18 cellular contexts compared by ENCODE assay signal in genomic region chr2:198918331-198918730, GRCh38.
DNase-seq lines count a peak whose midpoint lies in the region; ATAC-seq and TF ChIP-seq lines count a peak whose summit lies in the region.
"Had no signal": no experiment of that assay in that cellular context is flagged by ENCODE, and none has a peak within 500 bp of the region (broad histone marks: within the 10 kb centered on the region; RNA-seq: fewer than 3 reads in every experiment).

No MANE protein-coding gene starts in this region.

- H3K27ac ChIP-seq in mammary epithelial cell (ENCODE audit: insufficient read depth, low read depth, low read length) (peak overlapping the region; percentile 25), breast epithelium (no peak overlapping the region), epithelial cell of prostate (peak overlapping the region; percentile 85), mesendoderm (ENCODE audit: low read depth, low read length) (no peak overlapping the region)
- H3K27ac ChIP-seq: 22Rv1, A549 had no signal

- H2AFZ ChIP-seq in mammary epithelial cell (ENCODE audit: low read depth, low read length), result peak overlapping the region; percentile 34

- H3K4ac ChIP-seq in mesendoderm (ENCODE audit: low read depth, low read length), result no peak overlapping the region

- H3K9ac ChIP-seq in mammary epithelial cell (ENCODE audit: insufficient read depth, low read length), result no peak overlapping the region
- H3K9ac ChIP-seq in mesendoderm (ENCODE audit: low read length), result no peak overlapping the region

- H2BK5ac ChIP-seq in mesendoderm (ENCODE audit: low read length), result no peak overlapping the region

- H3K36me3 ChIP-seq in mammary epithelial cell (ENCODE audit: insufficient read depth, low read length) (no peaks in the 10 kb centered on the region), breast epithelium (no peaks in the 10 kb centered on the region), mesendoderm (ENCODE audit: control insufficient read depth, insufficient read depth, low read length) (no peaks in the 10 kb centered on the region)

- no peak for TF ChIP-seq CTCF in mammary epithelial cell (conservative IDR thresholded peaks at IDR 0.05 in 1 of 2, IDR thresholded peaks at IDR 0.05 in 1 of 2; ENCODE audit: extremely low read depth in 1 of 2, insufficient read depth in 1 of 2, low read depth in 1 of 2, low read length in 2 of 2)
- no peak for TF ChIP-seq CTCF in breast epithelium (IDR thresholded peaks at IDR 0.05)

- DNase-seq in mammary epithelial cell, result peak; percentile 77
- no peak for DNase-seq in breast epithelium (ENCODE audit: low spot score in 2 of 2)
- peak; percentile 85 for DNase-seq in epithelial cell of prostate (ENCODE audit: low read depth, low spot score)
- no peak for DNase-seq in mesendoderm
- no peak for DNase-seq in RPMI8226
- no peak for DNase-seq in activated CD4-positive, alpha-beta T cell treated with anti-CD3 and anti-CD28 coated beads, Interleukin-2, amount 50 U/mL, for 4 hours
- DNase-seq: AML-193; CD4-positive, alpha-beta memory T cell; DMS153; DMS79; GDM1; GOT3; H7; HFFc6 had no signal

- no peaks in the 10 kb centered on the region for H3K27me3 ChIP-seq in mammary epithelial cell (ENCODE audit: insufficient read depth, low read length)
- H3K27me3 ChIP-seq in breast epithelium, result no peaks in the 10 kb centered on the region
- no peaks in the 10 kb centered on the region for H3K27me3 ChIP-seq in mesendoderm (ENCODE audit: insufficient read depth, low read length, poor library complexity)

- H2BK15ac ChIP-seq in mesendoderm (replicated peaks; ENCODE audit: low read depth), result no peak overlapping the region

- intact Hi-C loops in mammary epithelial cell (cut with micrococcal nuclease) (loop anchor here (10.0 kb wide), 1 partner anchor 336 kb away; no protein-coding TSS in a partner anchor), breast epithelium (cut with DNase I; ENCODE audit: low total_unique reads) (no loop called here)

- H3K4me3 ChIP-seq in mammary epithelial cell (replicated peaks in 1 of 3; ENCODE audit: insufficient read depth in 1 of 3, low read depth in 2 of 3, low read length in 3 of 3) (no peak overlapping the region), breast epithelium (no peak overlapping the region), mesendoderm (ENCODE audit: low read length) (no peak overlapping the region)
- H3K4me3 ChIP-seq: A549 had no signal

- H3K4me2 ChIP-seq in mammary epithelial cell (ENCODE audit: insufficient read depth, low read depth, low read length) (peak overlapping the region; percentile 51), mesendoderm (ENCODE audit: low read length) (no peak overlapping the region)
- H3K4me2 ChIP-seq: A549 had no signal

- H3K4me1 ChIP-seq in mammary epithelial cell (ENCODE audit: insufficient read depth, low read length) (peaks cover 13% of the 10 kb centered on the region), breast epithelium (no peaks in the 10 kb centered on the region), mesendoderm (ENCODE audit: control insufficient read depth, low read depth, low read length) (no peaks in the 10 kb centered on the region)
- H3K4me1 ChIP-seq: A549 had no signal

- CTCF ChIA-PET in mammary epithelial cell (lab: Charles Lee; ENCODE audit: low non-redundant PET), result no interaction called here

- no peaks in the 10 kb centered on the region for H3K79me1 ChIP-seq in mesendoderm (ENCODE audit: low read length)

- H3K9me3 ChIP-seq in mammary epithelial cell (replicated peaks; ENCODE audit: insufficient read depth, low read length) (peaks cover 3% of the 10 kb centered on the region), breast epithelium (no peaks in the 10 kb centered on the region)
- H3K9me3 ChIP-seq: A549 had no signal

- peak overlapping the region; percentile 5 for H4K8ac ChIP-seq in mesendoderm (ENCODE audit: low read depth, low read length)

- dilution Hi-C loops in mammary epithelial cell (cut with HindIII; ENCODE audit: low sequenced_read_pairs), result no loop called here

- H3K23ac ChIP-seq in mesendoderm (ENCODE audit: low read length), result no peak overlapping the region

- H3K79me2 ChIP-seq in mammary epithelial cell (ENCODE audit: insufficient read depth, low read length) (no peaks in the 10 kb centered on the region), mesendoderm (ENCODE audit: control insufficient read depth, insufficient read depth, low read length) (no peaks in the 10 kb centered on the region)

- no peak for ATAC-seq in HG02623 (IDR thresholded peaks at IDR 0.05; ENCODE audit: unreplicated experiment)
- ATAC-seq: A549, HCT116 had no signal

- no peak overlapping the region for H2AK5ac ChIP-seq in mesendoderm (ENCODE audit: low read length)

- no peak overlapping the region for H3K18ac ChIP-seq in mesendoderm (ENCODE audit: low read length)

- in situ Hi-C loops in mammary epithelial cell (cut with MboI; ENCODE audit: low sequenced_read_pairs in 2 of 2), result no loop called here

- 0% methylated on average over 1 of the region's 1 CpG for WGBS in mammary epithelial cell (ENCODE audit: low coverage, missing lambda C conversion rate)
- no CpG with 5 or more reads among the region's 1 CpG for WGBS in mesendoderm (ENCODE audit: extremely low coverage, insufficient coverage, low lambda C conversion rate)

- no TSS peak for BruUV-seq in mammary epithelial cell (replicated peaks; lab: Mats Ljungman, UMichigan)

- no peak for TF ChIP-seq POLR2A in breast epithelium (IDR thresholded peaks at IDR 0.05)

- H4K20me1 ChIP-seq in mammary epithelial cell (ENCODE audit: insufficient read depth, low read length), result no peaks in the 10 kb centered on the region

- H4K5ac ChIP-seq in mesendoderm (ENCODE audit: low read length), result no peak overlapping the region

- H3K56ac ChIP-seq in mesendoderm (ENCODE audit: low read length), result no peak overlapping the region

- no peak overlapping the region for H2BK120ac ChIP-seq in mesendoderm (ENCODE audit: low read depth, low read length)

Comparison
In these comparisons a context has a peak if more than half of its experiments do, and no peak if none do; other contexts are left out.
1. DNase-seq: peak in mammary epithelial cell (single experiment) and epithelial cell of prostate (single experiment); none in breast epithelium (0 of 2), mesendoderm (single experiment), RPMI8226 (single experiment) and activated CD4-positive, alpha-beta T cell treated with anti-CD3 and anti-CD28 coated beads, Interleukin-2, amount 50 U/mL, for 4 hours (0 of 2).
2. H3K27ac ChIP-seq: peak in mammary epithelial cell (single experiment) and epithelial cell of prostate (single experiment); none in breast epithelium (0 of 2) and mesendoderm (single experiment).